11 cellular contexts compared by ENCODE assay signal in the genomic region with DNA sequence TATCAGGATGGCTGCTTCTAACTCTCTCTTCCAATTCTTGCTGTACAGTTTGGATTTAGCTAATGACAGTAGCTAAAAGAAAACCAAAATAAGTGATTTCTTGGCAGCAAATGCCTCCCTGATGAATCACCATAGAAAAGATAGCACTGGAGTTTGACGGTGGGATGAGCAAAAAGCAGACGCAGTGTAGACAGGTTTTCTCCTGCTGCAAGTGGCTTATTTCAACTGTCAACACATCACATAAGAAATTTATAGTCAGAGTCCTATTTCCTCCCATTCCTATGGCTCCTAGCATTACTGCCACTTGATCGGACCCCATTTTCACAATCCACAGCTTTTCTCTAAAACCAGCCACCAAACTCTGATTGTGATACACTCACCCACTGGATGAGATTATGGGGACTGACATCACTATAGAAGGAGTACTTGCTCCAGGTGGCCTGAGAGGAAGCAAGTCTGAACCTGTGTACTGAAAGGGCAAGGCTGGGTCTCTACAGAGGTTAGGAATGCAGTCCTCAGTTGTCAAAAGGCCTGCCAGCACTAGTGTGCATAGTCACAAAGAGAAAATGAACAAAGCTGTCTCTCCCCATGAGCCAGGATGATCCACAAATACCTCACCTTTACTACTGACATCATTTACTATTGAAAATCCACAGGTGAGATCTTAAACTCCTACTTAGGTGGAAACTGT.
DNase-seq lines count a peak whose midpoint lies in the region; ATAC-seq, FAIRE-seq and TF ChIP-seq lines count a peak whose summit lies in the region.
"Had no signal": no experiment of that assay in that cellular context is flagged by ENCODE, and none has a peak within 500 bp of the region (broad histone marks: within the 10 kb centered on the region; RNA-seq: fewer than 3 reads in every experiment).

No MANE protein-coding gene starts in this region.

- H3K27ac ChIP-seq in GM23248 (peak overlapping the region; percentile 85), cardiac muscle cell (peak overlapping the region; percentile 61)

- H3K27me3 ChIP-seq in GM23248 (replicated peaks; ENCODE audit: insufficient read depth) (no peaks in the 10 kb centered on the region), cardiac muscle cell (no peaks in the 10 kb centered on the region), skeletal muscle satellite cell (ENCODE audit: control insufficient read depth, insufficient read depth, low read length) (no peaks in the 10 kb centered on the region)

- H3K9ac ChIP-seq in GM23248: peak overlapping the region; percentile 36
- H3K9ac ChIP-seq in skeletal muscle satellite cell (ENCODE audit: low read depth, low read length): peak overlapping the region; percentile 70

- in situ Hi-C loops in GM23248 (cut with MboI): no loop called here

- H3K9me3 ChIP-seq in GM23248 (ENCODE audit: low read depth): no peaks in the 10 kb centered on the region
- no peaks in the 10 kb centered on the region for H3K9me3 ChIP-seq in cardiac muscle cell (ENCODE audit: low read depth)
- H3K9me3 ChIP-seq in skeletal muscle satellite cell (replicated peaks; ENCODE audit: low read length): no peaks in the 10 kb centered on the region

- no peak for FAIRE-seq in frontal cortex (lab: Jason Lieb, UNC)

- H3K4me3 ChIP-seq in GM23248 (peak overlapping the region; percentile 53), cardiac muscle cell (no peak overlapping the region), skeletal muscle satellite cell (ENCODE audit: low read length) (no peak overlapping the region)

- 16 to 17% methylated on average over 3 of the region's 3 CpGs for WGBS in GM23248 (ENCODE audit: low coverage in 1 of 2, low lambda C conversion rate in 2 of 2, missing lambda C conversion rate in 2 of 2), 2 experiments

- H3K79me2 ChIP-seq in GM23248 (ENCODE audit: insufficient read depth): no peaks in the 10 kb centered on the region

- H3F3A ChIP-seq in GM23248 (ENCODE audit: insufficient read depth): peaks cover 61% of the 10 kb centered on the region

- H3K27me3 Mint-ChIP-seq in activated T-helper 1 cell treated with anti-CD3 and anti-CD28 coated beads, Interleukin-12 subunit alpha, Interleukin-12 subunit beta, Interleukin-2, Interleukin-4 antibody, amounts not matched to agents 30 ng/mL and 10 ng/mL and 1 ng/mL, durations not matched to agents 14 hours and 24 hours and 36 hours (ENCODE audit: insufficient read depth): no peaks in the 10 kb centered on the region

- H3K4me1 ChIP-seq in GM23248 (ENCODE audit: insufficient read depth) (peaks cover 67% of the 10 kb centered on the region), cardiac muscle cell (ENCODE audit: low read depth) (peaks cover 28% of the 10 kb centered on the region), skeletal muscle satellite cell (ENCODE audit: control insufficient read depth, insufficient read depth, low read length) (peaks cover 58% of the 10 kb centered on the region)

- peaks cover 15% of the 10 kb centered on the region for H3K4me1 Mint-ChIP-seq in activated T-helper 1 cell treated with anti-CD3 and anti-CD28 coated beads, Interleukin-12 subunit alpha, Interleukin-12 subunit beta, Interleukin-2, Interleukin-4 antibody, amounts not matched to agents 30 ng/mL and 10 ng/mL and 1 ng/mL, durations not matched to agents 14 hours and 24 hours and 36 hours (ENCODE audit: low read depth)
- H3K4me1 Mint-ChIP-seq: nephron had no signal

- H3K27ac Mint-ChIP-seq in activated T-helper 1 cell treated with anti-CD3 and anti-CD28 coated beads, Interleukin-12 subunit alpha, Interleukin-12 subunit beta, Interleukin-2, Interleukin-4 antibody, amounts not matched to agents 30 ng/mL and 10 ng/mL and 1 ng/mL, durations not matched to agents 14 hours and 24 hours and 36 hours: no peak overlapping the region
- H3K27ac Mint-ChIP-seq: nephron had no signal

- H3K9me2 ChIP-seq in GM23248 (ENCODE audit: insufficient read depth): no peaks in the 10 kb centered on the region

- H3K9me3 Mint-ChIP-seq in activated T-helper 1 cell treated with anti-CD3 and anti-CD28 coated beads, Interleukin-12 subunit alpha, Interleukin-12 subunit beta, Interleukin-2, Interleukin-4 antibody, amounts not matched to agents 30 ng/mL and 10 ng/mL and 1 ng/mL, durations not matched to agents 14 hours and 24 hours and 36 hours: no peaks in the 10 kb centered on the region
- H3K9me3 Mint-ChIP-seq: nephron had no signal

- H4K20me1 ChIP-seq in GM23248 (ENCODE audit: insufficient read depth): no peaks in the 10 kb centered on the region

- ATAC-seq in GM21528 (IDR thresholded peaks at IDR 0.05; ENCODE audit: low FRiP score, unreplicated experiment): no peak

- DNase-seq in GM23248 (peak; percentile 81), amniotic epithelial cell (ENCODE audit: low read depth) (peak; percentile 71), cardiac muscle cell (ENCODE audit: low read depth in 1 of 2, low spot score in 1 of 2) (peak; percentile 36 to 68), SIG-M5 treated with dmso at 0.1 percent for 504 hours (lab: John Stamatoyannopoulos, UW; ENCODE audit: unreplicated experiment) (no peak), frontal cortex (ENCODE audit: low spot score in 2 of 2) (no peak)
- DNase-seq in activated T-helper 1 cell treated with anti-CD3 and anti-CD28 coated beads, Interleukin-12 subunit alpha, Interleukin-12 subunit beta, Interleukin-2, Interleukin-4 antibody, amounts not matched to agents 30 ng/mL and 10 ng/mL and 1 ng/mL, durations not matched to agents 14 hours and 24 hours and 36 hours (ENCODE audit: low spot score): no peak
- DNase-seq: activated CD8-positive, alpha-beta memory T cell treated with anti-CD3 and anti-CD28 coated beads, Interleukin-2, amount 50 U/mL, for 4 hours; DMS 273 treated with DMSO at 0.1 percent for 48 hours had no signal

- peak overlapping the region; percentile 43 for H2AFZ ChIP-seq in GM23248

- H3K36me3 ChIP-seq in GM23248 (ENCODE audit: low read depth): no peaks in the 10 kb centered on the region
- no peaks in the 10 kb centered on the region for H3K36me3 ChIP-seq in cardiac muscle cell
- no peaks in the 10 kb centered on the region for H3K36me3 ChIP-seq in skeletal muscle satellite cell (ENCODE audit: insufficient read depth, low read length)

- intact Hi-C loops in activated T-helper 1 cell treated with anti-CD3 and anti-CD28 coated beads, Interleukin-12 subunit alpha, Interleukin-12 subunit beta, Interleukin-2, Interleukin-4 antibody, amounts not matched to agents 30 ng/mL and 10 ng/mL and 1 ng/mL, durations not matched to agents 14 hours and 24 hours and 36 hours (cut with micrococcal nuclease): no loop called here

- no peak overlapping the region for H3K4me3 Mint-ChIP-seq in activated T-helper 1 cell treated with anti-CD3 and anti-CD28 coated beads, Interleukin-12 subunit alpha, Interleukin-12 subunit beta, Interleukin-2, Interleukin-4 antibody, amounts not matched to agents 30 ng/mL and 10 ng/mL and 1 ng/mL, durations not matched to agents 14 hours and 24 hours and 36 hours
- H3K4me3 Mint-ChIP-seq: nephron had no signal

- peak overlapping the region; percentile 79 for H3K4me2 ChIP-seq in GM23248 (ENCODE audit: unreplicated experiment)
- peak overlapping the region; percentile 30 for H3K4me2 ChIP-seq in skeletal muscle satellite cell (ENCODE audit: low read length)

- TF ChIP-seq CTCF in cardiac muscle cell (IDR thresholded peaks at IDR 0.05; ENCODE audit: low read depth, low read length): no peak

- H3K36me3 Mint-ChIP-seq in activated T-helper 1 cell treated with anti-CD3 and anti-CD28 coated beads, Interleukin-12 subunit alpha, Interleukin-12 subunit beta, Interleukin-2, Interleukin-4 antibody, amounts not matched to agents 30 ng/mL and 10 ng/mL and 1 ng/mL, durations not matched to agents 14 hours and 24 hours and 36 hours (ENCODE audit: low read depth): no peaks in the 10 kb centered on the region

Comparison
In these comparisons a context has a peak if more than half of its experiments do, and no peak if none do; other contexts are left out.
1. DNase-seq: peak in GM23248 (single experiment), amniotic epithelial cell (single experiment) and cardiac muscle cell (2 of 2); none in activated T-helper 1 cell treated with anti-CD3 and anti-CD28 coated beads, Interleukin-12 subunit alpha, Interleukin-12 subunit beta, Interleukin-2, Interleukin-4 antibody, amounts not matched to agents 30 ng/mL and 10 ng/mL and 1 ng/mL, durations not matched to agents 14 hours and 24 hours and 36 hours (single experiment), SIG-M5 treated with dmso at 0.1 percent for 504 hours (single experiment) and frontal cortex (0 of 2).